Comparison of ENCODE assay signal across 1 cellular context in the genomic region with DNA sequence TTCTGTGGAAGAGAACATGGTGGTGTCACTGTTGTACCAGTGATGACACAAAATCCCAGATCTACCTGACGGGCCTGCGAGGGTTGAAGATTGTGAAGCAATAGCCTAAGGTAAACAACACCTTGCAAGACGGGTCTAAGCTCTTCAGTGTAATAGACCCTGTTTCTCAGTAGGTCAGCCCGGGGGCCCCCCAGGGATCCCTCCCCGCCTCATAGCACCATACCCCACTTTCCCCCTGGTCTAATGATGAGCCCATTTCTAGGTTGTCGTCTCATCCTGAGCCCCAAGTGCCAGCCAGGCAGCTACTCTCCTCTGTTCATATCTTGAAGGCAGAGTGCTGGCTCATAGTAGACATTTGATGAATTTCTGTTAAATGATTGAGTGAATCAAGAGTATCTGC.
A peak's percentile ranks its signal among the peaks of the same experiment; 100 is the strongest.
TF ChIP-seq lines count a peak whose summit lies in the region.

No MANE protein-coding gene starts in this region.

TF ChIP-seq in K562, 482 proteins besides CTCF, POLR2A, EP300 and RAD21:
- no peak for TF ChIP-seq ZZZ3 (IDR thresholded peaks at IDR 0.05)
- TF ChIP-seq SNIP1 (IDR thresholded peaks at IDR 0.05; ENCODE audit: low read depth) = no peak
- 0 out of 2 replicates have a peak, but pooled peaks have one; percentile 13 for TF ChIP-seq SP1 (CRISPR knock-in tag; IDR thresholded peaks at IDR 0.05)
